ENCODE assay signal across 2 cellular contexts in the genomic region with DNA sequence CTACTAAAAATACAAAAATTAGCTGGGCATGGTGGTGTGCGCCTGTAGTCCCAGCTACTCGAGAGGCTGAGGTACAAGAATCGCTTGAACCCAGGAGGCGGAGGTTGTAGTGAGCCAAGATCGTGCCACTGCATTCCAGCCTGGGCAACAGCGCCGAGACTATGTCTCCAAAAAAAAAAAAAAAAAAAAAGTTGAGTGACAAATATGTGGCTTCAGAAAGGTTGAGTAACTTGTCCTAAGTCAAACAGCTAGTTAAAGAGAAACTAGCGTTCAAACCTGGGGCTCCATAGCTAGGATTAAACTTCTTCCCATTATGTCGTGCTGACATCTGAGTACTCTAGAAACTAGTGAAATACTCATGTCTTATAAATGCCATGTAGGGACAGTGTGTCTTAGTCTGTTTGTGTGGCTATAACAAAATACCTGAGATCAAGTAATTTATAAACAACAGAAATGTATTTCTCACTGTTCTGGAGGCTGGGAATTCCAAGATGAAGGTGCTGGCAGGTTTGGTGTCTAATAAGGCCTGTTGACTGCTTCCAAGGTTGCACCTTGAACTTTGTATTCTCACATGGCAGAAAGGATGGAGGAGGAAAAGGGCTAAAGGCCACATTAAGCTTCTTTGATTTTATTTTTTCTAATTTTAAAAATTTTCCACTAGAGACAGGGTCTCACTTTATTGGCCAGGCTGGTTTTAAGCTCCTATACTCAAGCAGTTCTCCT.
TF ChIP-seq lines count a peak whose summit lies in the region.

No MANE protein-coding gene starts in this region.

TF ChIP-seq in K562, 482 proteins besides CTCF, POLR2A, EP300 and RAD21:
- TF ChIP-seq EWSR1 (IDR thresholded peaks at IDR 0.05; ENCODE audit: borderline replicate concordance, low read depth, partially characterized antibody) = no peak
- TF ChIP-seq, protein P1, sequence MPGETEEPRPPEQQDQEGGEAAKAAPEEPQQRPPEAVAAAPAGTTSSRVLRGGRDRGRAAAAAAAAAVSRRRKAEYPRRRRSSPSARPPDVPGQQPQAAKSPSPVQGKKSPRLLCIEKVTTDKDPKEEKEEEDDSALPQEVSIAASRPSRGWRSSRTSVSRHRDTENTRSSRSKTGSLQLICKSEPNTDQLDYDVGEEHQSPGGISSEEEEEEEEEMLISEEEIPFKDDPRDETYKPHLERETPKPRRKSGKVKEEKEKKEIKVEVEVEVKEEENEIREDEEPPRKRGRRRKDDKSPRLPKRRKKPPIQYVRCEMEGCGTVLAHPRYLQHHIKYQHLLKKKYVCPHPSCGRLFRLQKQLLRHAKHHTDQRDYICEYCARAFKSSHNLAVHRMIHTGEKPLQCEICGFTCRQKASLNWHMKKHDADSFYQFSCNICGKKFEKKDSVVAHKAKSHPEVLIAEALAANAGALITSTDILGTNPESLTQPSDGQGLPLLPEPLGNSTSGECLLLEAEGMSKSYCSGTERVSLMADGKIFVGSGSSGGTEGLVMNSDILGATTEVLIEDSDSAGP (CRISPR knock-in tag; IDR thresholded peaks at IDR 0.05) = 0 out of 2 replicates have a peak, but pooled peaks have one; percentile 20
- no peak for TF ChIP-seq PCBP2 (IDR thresholded peaks at IDR 0.05; ENCODE audit: low read depth, low read length, poor library complexity, severe bottlenecking)
- no peak for TF ChIP-seq CSDE1 (IDR thresholded peaks at IDR 0.05)
- TF ChIP-seq, protein P2, sequence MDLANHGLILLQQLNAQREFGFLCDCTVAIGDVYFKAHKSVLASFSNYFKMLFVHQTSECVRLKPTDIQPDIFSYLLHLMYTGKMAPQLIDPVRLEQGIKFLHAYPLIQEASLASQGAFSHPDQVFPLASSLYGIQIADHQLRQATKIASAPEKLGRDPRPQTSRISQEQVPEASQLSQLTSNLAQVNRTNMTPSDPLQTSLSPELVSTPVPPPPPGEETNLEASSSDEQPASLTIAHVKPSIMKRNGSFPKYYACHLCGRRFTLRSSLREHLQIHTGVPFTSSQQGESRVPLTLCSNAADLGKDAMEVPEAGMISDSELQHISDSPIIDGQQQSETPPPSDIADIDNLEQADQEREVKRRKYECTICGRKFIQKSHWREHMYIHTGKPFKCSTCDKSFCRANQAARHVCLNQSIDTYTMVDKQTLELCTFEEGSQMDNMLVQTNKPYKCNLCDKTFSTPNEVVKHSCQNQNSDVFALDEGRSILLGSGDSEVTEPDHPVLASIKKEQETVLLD (IDR thresholded peaks at IDR 0.05) = no peak
- no peak for TF ChIP-seq ZNF212 (CRISPR knock-in tag; IDR thresholded peaks at IDR 0.05)
- TF ChIP-seq ZNF436 (CRISPR knock-in tag; IDR thresholded peaks at IDR 0.05) = no peak
- TF ChIP-seq BCOR (IDR thresholded peaks at IDR 0.05) = peak; percentile 61; the same call in 1 of the 2 replicates
- no peak for TF ChIP-seq ZNF644 (tag; IDR thresholded peaks at IDR 0.05; ENCODE audit: low read depth)
- TF ChIP-seq KDM5B (IDR thresholded peaks at IDR 0.05; ENCODE audit: insufficient replicate concordance, low read depth, low read length) = no peak
- TF ChIP-seq ZNF282 (CRISPR knock-in tag; IDR thresholded peaks at IDR 0.05) = no peak
- TF ChIP-seq, protein P3, sequence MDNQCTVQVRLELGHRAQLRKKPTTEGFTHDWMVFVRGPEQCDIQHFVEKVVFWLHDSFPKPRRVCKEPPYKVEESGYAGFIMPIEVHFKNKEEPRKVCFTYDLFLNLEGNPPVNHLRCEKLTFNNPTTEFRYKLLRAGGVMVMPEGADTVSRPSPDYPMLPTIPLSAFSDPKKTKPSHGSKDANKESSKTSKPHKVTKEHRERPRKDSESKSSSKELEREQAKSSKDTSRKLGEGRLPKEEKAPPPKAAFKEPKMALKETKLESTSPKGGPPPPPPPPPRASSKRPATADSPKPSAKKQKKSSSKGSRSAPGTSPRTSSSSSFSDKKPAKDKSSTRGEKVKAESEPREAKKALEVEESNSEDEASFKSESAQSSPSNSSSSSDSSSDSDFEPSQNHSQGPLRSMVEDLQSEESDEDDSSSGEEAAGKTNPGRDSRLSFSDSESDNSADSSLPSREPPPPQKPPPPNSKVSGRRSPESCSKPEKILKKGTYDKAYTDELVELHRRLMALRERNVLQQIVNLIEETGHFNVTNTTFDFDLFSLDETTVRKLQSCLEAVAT (IDR thresholded peaks at IDR 0.05) = 0 out of 4 replicates have a peak, but pooled peaks of 1 of the 2 experiments have one; percentile 25
- TF ChIP-seq ZFP30 (CRISPR knock-in tag; IDR thresholded peaks at IDR 0.05; ENCODE audit: borderline replicate concordance) = no peak
- peak; percentile 20 for TF ChIP-seq RBM25 (IDR thresholded peaks at IDR 0.05; ENCODE audit: low read depth, low read length, severe bottlenecking)
- TF ChIP-seq HNRNPK (IDR thresholded peaks at IDR 0.05; ENCODE audit: low read depth, low read length, poor library complexity, severe bottlenecking) = no peak
- no peak for TF ChIP-seq TRIM28 (IDR thresholded peaks at IDR 0.05)
- TF ChIP-seq, protein P4, sequence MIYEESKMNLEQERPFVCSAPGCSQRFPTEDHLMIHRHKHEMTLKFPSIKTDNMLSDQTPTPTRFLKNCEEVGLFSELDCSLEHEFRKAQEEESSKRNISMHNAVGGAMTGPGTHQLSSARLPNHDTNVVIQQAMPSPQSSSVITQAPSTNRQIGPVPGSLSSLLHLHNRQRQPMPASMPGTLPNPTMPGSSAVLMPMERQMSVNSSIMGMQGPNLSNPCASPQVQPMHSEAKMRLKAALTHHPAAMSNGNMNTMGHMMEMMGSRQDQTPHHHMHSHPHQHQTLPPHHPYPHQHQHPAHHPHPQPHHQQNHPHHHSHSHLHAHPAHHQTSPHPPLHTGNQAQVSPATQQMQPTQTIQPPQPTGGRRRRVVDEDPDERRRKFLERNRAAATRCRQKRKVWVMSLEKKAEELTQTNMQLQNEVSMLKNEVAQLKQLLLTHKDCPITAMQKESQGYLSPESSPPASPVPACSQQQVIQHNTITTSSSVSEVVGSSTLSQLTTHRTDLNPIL (CRISPR knock-in tag; IDR thresholded peaks at IDR 0.05) = no peak
- TF ChIP-seq, protein P5, sequence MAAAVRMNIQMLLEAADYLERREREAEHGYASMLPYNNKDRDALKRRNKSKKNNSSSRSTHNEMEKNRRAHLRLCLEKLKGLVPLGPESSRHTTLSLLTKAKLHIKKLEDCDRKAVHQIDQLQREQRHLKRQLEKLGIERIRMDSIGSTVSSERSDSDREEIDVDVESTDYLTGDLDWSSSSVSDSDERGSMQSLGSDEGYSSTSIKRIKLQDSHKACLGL (CRISPR knock-in tag; IDR thresholded peaks at IDR 0.05; ENCODE audit: borderline replicate concordance, poor library complexity, severe bottlenecking) = no peak

TF ChIP-seq in HepG2, 621 proteins besides CTCF, POLR2A, EP300 and RAD21 (continues in another document):
- TF ChIP-seq, protein P6, sequence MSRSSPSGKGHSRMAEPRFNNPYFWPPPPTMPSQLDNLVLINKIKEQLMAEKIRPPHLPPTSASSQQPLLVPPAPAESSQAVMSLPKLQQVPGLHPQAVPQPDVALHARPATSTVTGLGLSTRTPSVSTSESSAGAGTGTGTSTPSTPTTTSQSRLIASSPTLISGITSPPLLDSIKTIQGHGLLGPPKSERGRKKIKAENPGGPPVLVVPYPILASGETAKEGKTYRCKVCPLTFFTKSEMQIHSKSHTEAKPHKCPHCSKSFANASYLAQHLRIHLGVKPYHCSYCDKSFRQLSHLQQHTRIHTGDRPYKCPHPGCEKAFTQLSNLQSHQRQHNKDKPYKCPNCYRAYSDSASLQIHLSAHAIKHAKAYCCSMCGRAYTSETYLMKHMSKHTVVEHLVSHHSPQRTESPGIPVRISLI (CRISPR knock-in tag; IDR thresholded peaks at IDR 0.05; ENCODE audit: borderline replicate concordance) = peak; percentile 93
- TF ChIP-seq ZNF383 (CRISPR knock-in tag; IDR thresholded peaks at IDR 0.05; ENCODE audit: borderline replicate concordance) (no peak), MEIS1 (CRISPR knock-in tag; IDR thresholded peaks at IDR 0.05; ENCODE audit: borderline replicate concordance) (no peak), NFE2L2 (IDR thresholded peaks at IDR 0.05; ENCODE audit: low read length) (no peak), NONO (IDR thresholded peaks at IDR 0.05) (no peak), NONO (CRISPR knock-in tag; conservative IDR thresholded peaks at IDR 0.05) (0 out of 2 replicates have a peak, but pooled peaks have one; percentile 21), ZNF12 (CRISPR knock-in tag; IDR thresholded peaks at IDR 0.05) (0 out of 2 replicates have a peak, but pooled peaks have one; percentile 66), ZNF430 (CRISPR knock-in tag; IDR thresholded peaks at IDR 0.05) (0 out of 2 replicates have a peak, but pooled peaks have one; percentile 16), HCFC1 (IDR thresholded peaks at IDR 0.05; ENCODE audit: low read depth, low read length) (no peak), ZNF317 (CRISPR knock-in tag; IDR thresholded peaks at IDR 0.05) (no peak), ZNF761 (CRISPR knock-in tag; conservative IDR thresholded peaks at IDR 0.05) (0 out of 2 replicates have a peak, but pooled peaks have one; percentile 20), ZNF782 (CRISPR knock-in tag; IDR thresholded peaks at IDR 0.05; ENCODE audit: borderline replicate concordance) (no peak), HMGA1 (CRISPR knock-in tag; conservative IDR thresholded peaks at IDR 0.05) (no peak), ZNF547 (CRISPR knock-in tag; IDR thresholded peaks at IDR 0.05) (no peak), HOXA5 (CRISPR knock-in tag; IDR thresholded peaks at IDR 0.05) (0 out of 2 replicates have a peak, but pooled peaks have one; percentile 17), ISL2 (CRISPR knock-in tag; IDR thresholded peaks at IDR 0.05) (peak; percentile 34; the same call in 1 of the 2 replicates), KAT8 (CRISPR knock-in tag; IDR thresholded peaks at IDR 0.05) (0 out of 2 replicates have a peak, but pooled peaks have one; percentile 15), SMARCC2 (IDR thresholded peaks at IDR 0.05) (no peak), PPARG (CRISPR knock-in tag; conservative IDR thresholded peaks at IDR 0.05) (peak; percentile 60; the same call in 1 of the 2 replicates), RARA (CRISPR knock-in tag; IDR thresholded peaks at IDR 0.05) (peak; percentile 25; the same call in 1 of the 2 replicates), GATAD2A (CRISPR knock-in tag; IDR thresholded peaks at IDR 0.05) (peak; percentile 44; the same call in 1 of the 2 replicates), ZNF619 (CRISPR knock-in tag; IDR thresholded peaks at IDR 0.05) (no peak), ZNF256 (CRISPR knock-in tag; conservative IDR thresholded peaks at IDR 0.05) (0 out of 2 replicates have a peak, but pooled peaks have one; percentile 24), HNF4A (CRISPR knock-in tag; IDR thresholded peaks at IDR 0.05) (peak; percentile 76), SOX6 (IDR thresholded peaks at IDR 0.05) (no peak), SOX6 (CRISPR knock-in tag; IDR thresholded peaks at IDR 0.05) (peak; percentile 31; the same call in 1 of the 2 replicates), ZNF3 (CRISPR knock-in tag; IDR thresholded peaks at IDR 0.05) (peak; percentile 77; the same call in 1 of the 2 replicates), PAWR (CRISPR knock-in tag; IDR thresholded peaks at IDR 0.05; ENCODE audit: borderline replicate concordance) (no peak), STAG1 (CRISPR knock-in tag; IDR thresholded peaks at IDR 0.05) (0 out of 2 replicates have a peak, but pooled peaks have one; percentile 3)
- TF ChIP-seq, protein P7, sequence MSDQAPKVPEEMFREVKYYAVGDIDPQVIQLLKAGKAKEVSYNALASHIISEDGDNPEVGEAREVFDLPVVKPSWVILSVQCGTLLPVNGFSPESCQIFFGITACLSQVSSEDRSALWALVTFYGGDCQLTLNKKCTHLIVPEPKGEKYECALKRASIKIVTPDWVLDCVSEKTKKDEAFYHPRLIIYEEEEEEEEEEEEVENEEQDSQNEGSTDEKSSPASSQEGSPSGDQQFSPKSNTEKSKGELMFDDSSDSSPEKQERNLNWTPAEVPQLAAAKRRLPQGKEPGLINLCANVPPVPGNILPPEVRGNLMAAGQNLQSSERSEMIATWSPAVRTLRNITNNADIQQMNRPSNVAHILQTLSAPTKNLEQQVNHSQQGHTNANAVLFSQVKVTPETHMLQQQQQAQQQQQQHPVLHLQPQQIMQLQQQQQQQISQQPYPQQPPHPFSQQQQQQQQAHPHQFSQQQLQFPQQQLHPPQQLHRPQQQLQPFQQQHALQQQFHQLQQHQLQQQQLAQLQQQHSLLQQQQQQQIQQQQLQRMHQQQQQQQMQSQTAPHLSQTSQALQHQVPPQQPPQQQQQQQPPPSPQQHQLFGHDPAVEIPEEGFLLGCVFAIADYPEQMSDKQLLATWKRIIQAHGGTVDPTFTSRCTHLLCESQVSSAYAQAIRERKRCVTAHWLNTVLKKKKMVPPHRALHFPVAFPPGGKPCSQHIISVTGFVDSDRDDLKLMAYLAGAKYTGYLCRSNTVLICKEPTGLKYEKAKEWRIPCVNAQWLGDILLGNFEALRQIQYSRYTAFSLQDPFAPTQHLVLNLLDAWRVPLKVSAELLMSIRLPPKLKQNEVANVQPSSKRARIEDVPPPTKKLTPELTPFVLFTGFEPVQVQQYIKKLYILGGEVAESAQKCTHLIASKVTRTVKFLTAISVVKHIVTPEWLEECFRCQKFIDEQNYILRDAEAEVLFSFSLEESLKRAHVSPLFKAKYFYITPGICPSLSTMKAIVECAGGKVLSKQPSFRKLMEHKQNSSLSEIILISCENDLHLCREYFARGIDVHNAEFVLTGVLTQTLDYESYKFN (CRISPR knock-in tag; conservative IDR thresholded peaks at IDR 0.05) = peak; percentile 63
- TF ChIP-seq, protein P8, sequence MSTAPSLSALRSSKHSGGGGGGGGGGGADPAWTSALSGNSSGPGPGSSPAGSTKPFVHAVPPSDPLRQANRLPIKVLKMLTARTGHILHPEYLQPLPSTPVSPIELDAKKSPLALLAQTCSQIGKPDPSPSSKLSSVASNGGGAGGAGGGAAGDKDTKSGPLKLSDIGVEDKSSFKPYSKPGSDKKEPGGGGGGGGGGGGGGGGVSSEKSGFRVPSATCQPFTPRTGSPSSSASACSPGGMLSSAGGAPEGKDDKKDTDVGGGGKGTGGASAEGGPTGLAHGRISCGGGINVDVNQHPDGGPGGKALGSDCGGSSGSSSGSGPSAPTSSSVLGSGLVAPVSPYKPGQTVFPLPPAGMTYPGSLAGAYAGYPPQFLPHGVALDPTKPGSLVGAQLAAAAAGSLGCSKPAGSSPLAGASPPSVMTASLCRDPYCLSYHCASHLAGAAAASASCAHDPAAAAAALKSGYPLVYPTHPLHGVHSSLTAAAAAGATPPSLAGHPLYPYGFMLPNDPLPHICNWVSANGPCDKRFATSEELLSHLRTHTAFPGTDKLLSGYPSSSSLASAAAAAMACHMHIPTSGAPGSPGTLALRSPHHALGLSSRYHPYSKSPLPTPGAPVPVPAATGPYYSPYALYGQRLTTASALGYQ (CRISPR knock-in tag; IDR thresholded peaks at IDR 0.05) = 0 out of 2 replicates have a peak, but pooled peaks have one; percentile 45
- TF ChIP-seq, protein P9, sequence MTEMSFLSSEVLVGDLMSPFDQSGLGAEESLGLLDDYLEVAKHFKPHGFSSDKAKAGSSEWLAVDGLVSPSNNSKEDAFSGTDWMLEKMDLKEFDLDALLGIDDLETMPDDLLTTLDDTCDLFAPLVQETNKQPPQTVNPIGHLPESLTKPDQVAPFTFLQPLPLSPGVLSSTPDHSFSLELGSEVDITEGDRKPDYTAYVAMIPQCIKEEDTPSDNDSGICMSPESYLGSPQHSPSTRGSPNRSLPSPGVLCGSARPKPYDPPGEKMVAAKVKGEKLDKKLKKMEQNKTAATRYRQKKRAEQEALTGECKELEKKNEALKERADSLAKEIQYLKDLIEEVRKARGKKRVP (CRISPR knock-in tag; IDR thresholded peaks at IDR 0.05) = no peak
- TF ChIP-seq, protein P10, sequence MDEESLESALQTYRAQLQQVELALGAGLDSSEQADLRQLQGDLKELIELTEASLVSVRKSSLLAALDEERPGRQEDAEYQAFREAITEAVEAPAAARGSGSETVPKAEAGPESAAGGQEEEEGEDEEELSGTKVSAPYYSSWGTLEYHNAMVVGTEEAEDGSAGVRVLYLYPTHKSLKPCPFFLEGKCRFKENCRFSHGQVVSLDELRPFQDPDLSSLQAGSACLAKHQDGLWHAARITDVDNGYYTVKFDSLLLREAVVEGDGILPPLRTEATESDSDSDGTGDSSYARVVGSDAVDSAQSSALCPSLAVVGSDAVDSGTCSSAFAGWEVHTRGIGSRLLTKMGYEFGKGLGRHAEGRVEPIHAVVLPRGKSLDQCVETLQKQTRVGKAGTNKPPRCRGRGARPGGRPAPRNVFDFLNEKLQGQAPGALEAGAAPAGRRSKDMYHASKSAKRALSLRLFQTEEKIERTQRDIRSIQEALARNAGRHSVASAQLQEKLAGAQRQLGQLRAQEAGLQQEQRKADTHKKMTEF (CRISPR knock-in tag; IDR thresholded peaks at IDR 0.05) = no peak
